8 cellular contexts compared by ENCODE assay signal in the genomic region with DNA sequence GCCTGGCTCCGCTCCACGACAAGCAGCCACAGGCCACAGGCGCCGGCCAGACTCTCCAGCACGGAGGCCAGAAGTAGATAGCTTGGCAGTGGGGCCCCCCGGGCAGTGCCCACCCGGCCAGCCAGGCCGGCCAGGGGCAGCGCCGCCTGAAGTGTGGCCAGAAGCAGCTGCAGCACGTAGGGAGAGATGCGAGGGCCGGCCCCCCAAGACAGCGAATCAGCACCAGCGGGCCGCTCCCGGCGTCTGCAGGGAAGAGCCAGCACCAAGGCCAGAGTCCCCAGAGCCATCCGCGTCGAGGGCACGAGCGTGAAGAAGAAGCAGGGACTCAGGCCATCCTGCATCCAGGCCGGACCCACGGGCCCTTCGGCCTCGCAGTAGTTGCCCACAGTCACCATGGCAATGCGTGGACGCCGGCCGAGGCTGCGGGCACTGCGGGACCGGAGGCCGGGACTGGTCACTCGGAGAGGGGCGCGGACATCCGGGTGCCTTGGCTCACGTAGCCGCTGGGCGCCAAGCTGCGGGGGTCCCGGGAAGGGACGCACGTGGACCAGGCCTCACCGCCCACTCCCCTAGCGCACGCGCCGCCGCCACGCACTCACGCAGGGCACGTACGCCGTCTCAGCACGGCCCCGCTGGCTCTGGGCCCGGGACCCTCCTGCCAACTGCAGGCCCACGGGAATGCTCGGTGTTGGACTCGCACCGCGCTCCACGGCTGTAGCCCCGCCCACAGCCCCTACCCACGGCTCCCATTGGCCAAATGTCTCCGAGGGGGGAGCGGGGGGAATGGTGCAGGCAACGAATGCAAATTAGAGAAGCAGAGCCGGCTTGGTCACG. TPM values are rescaled to one million over a fixed set of nuclear protein-coding genes. Genes with fewer than 3 reads are reported as not detected.
DNase-seq lines count a peak whose midpoint lies in the region; ATAC-seq and TF ChIP-seq lines count a peak whose summit lies in the region.

TSS of gene ABCB6 (minus strand) at position 680 of the 834 bp plus-strand sequence. CDS start at position 395, 285 bp downstream.

- peak within 1 kb of the TSS; percentile 9 for H2AFZ ChIP-seq in fibroblast of lung (ENCODE audit: low read length)

- H3K4me3 Mint-ChIP-seq in CD4-positive, alpha-beta memory T cell = peak within 1 kb of the TSS; percentile 82 to 93 (median 84)
- peak within 1 kb of the TSS; percentile 82 for H3K4me3 Mint-ChIP-seq in activated T-helper 2 cell treated with anti-CD3 and anti-CD28 coated beads, Interferon-gamma antibody, Interleukin-2, Interleukin-4, amounts not matched to agents 10 μg/mL and 5 μg/mL and 100 μg/mL, durations not matched to agents 14 hours and 24 hours and 36 hours (ENCODE audit: low read depth)
- peak within 1 kb of the TSS; percentile 78 to 89 (median 82) for H3K4me3 Mint-ChIP-seq in naive thymus-derived CD4-positive, alpha-beta T cell
- peak within 1 kb of the TSS; percentile 84 for H3K4me3 Mint-ChIP-seq in stimulated activated memory B cell treated with anti-CD40 and anti-IgM and Interleukin-4, amounts not matched to agents 10 μg/mL and 1 μg/mL and 100 μg/mL, for 72 hours

- H3K4me1 Mint-ChIP-seq in CD4-positive, alpha-beta memory T cell = peaks cover 8 to 25% (median 19%) of the 10 kb centered on the region in 4 donors
- peaks cover 22% of the 10 kb centered on the region for H3K4me1 Mint-ChIP-seq in activated T-helper 2 cell treated with anti-CD3 and anti-CD28 coated beads, Interferon-gamma antibody, Interleukin-2, Interleukin-4, amounts not matched to agents 10 μg/mL and 5 μg/mL and 100 μg/mL, durations not matched to agents 14 hours and 24 hours and 36 hours (ENCODE audit: low read depth)
- H3K4me1 Mint-ChIP-seq in naive thymus-derived CD4-positive, alpha-beta T cell = peaks cover 0 to 29% (median 24%) of the 10 kb centered on the region in 7 donors
- peaks cover 35% of the 10 kb centered on the region for H3K4me1 Mint-ChIP-seq in stimulated activated memory B cell treated with anti-CD40 and anti-IgM and Interleukin-4, amounts not matched to agents 10 μg/mL and 1 μg/mL and 100 μg/mL, for 72 hours

- TF ChIP-seq CTCF in Peyer's patch (IDR thresholded peaks at IDR 0.05) = peak in 1 of 6 experiments; percentile 9
- TF ChIP-seq CTCF in fibroblast of lung (conservative IDR thresholded peaks at IDR 0.05 in 1 of 2, IDR thresholded peaks at IDR 0.05 in 1 of 2; ENCODE audit: low read depth in 1 of 2, low read length in 2 of 2) = no peak

- CTCF ChIA-PET in CD4-positive, alpha-beta memory T cell (lab: Charles Lee; ENCODE audit: partially characterized antibody) = interaction anchor here (0.6 to 14.5 kb wide), 10 partner anchors 9 to 77 kb away, joined by 3 to 253 read pairs (median 4); partner anchors contain the start of genes CNPPD1, GLB1L, NHEJ1 and RETREG2
- CTCF ChIA-PET in naive thymus-derived CD4-positive, alpha-beta T cell (lab: Charles Lee) = interaction anchor here (1.3 kb wide), 1 partner anchor 59 kb away, joined by 4 read pairs; no protein-coding TSS in a partner anchor

- H3K79me2 ChIP-seq in fibroblast of lung (ENCODE audit: control insufficient read depth, insufficient read depth, low read length) = no peaks in the 10 kb centered on the region

- H3K9me3 Mint-ChIP-seq in CD4-positive, alpha-beta memory T cell = no peaks in the 10 kb centered on the region
- no peaks in the 10 kb centered on the region for H3K9me3 Mint-ChIP-seq in activated T-helper 2 cell treated with anti-CD3 and anti-CD28 coated beads, Interferon-gamma antibody, Interleukin-2, Interleukin-4, amounts not matched to agents 10 μg/mL and 5 μg/mL and 100 μg/mL, durations not matched to agents 14 hours and 24 hours and 36 hours
- H3K9me3 Mint-ChIP-seq in naive thymus-derived CD4-positive, alpha-beta T cell = no peaks in the 10 kb centered on the region
- no peaks in the 10 kb centered on the region for H3K9me3 Mint-ChIP-seq in stimulated activated memory B cell treated with anti-CD40 and anti-IgM and Interleukin-4, amounts not matched to agents 10 μg/mL and 1 μg/mL and 100 μg/mL, for 72 hours

- H3K9me3 ChIP-seq in CD4-positive, alpha-beta memory T cell (ENCODE audit: control insufficient read depth in 1 of 2, low read length in 2 of 2) = no peaks in the 10 kb centered on the region
- H3K9me3 ChIP-seq in Peyer's patch (no peaks in the 10 kb centered on the region), fibroblast of lung (ENCODE audit: control insufficient read depth, insufficient read depth, low read depth, low read length) (no peaks in the 10 kb centered on the region)
- H3K9me3 ChIP-seq in naive thymus-derived CD4-positive, alpha-beta T cell (ENCODE audit: control insufficient read depth in 2 of 3, low read length in 3 of 3) = no peaks in the 10 kb centered on the region

- H3K27ac Mint-ChIP-seq in CD4-positive, alpha-beta memory T cell = peak within 1 kb of the TSS; percentile 74 to 96 (median 88)
- H3K27ac Mint-ChIP-seq in activated T-helper 2 cell treated with anti-CD3 and anti-CD28 coated beads, Interferon-gamma antibody, Interleukin-2, Interleukin-4, amounts not matched to agents 10 μg/mL and 5 μg/mL and 100 μg/mL, durations not matched to agents 14 hours and 24 hours and 36 hours = peak within 1 kb of the TSS; percentile 55
- H3K27ac Mint-ChIP-seq in naive thymus-derived CD4-positive, alpha-beta T cell = peak within 1 kb of the TSS; percentile 61 to 86 (median 79)
- peak within 1 kb of the TSS; percentile 78 for H3K27ac Mint-ChIP-seq in stimulated activated memory B cell treated with anti-CD40 and anti-IgM and Interleukin-4, amounts not matched to agents 10 μg/mL and 1 μg/mL and 100 μg/mL, for 72 hours

- peak; percentile 51 to 59 for TF ChIP-seq POLR2A in Peyer's patch (IDR thresholded peaks at IDR 0.05)

- POLR2A ChIA-PET in CD4-positive, alpha-beta memory T cell (lab: Charles Lee; ENCODE audit: partially characterized antibody) = interaction anchor here (0.7 to 15.3 kb wide), 15 partner anchors 10 to 77 kb away, joined by 3 to 424 read pairs (median 15); partner anchors contain the start of genes ANKZF1, ATG9A, CNPPD1 and DNAJB2
- POLR2A ChIA-PET in naive thymus-derived CD4-positive, alpha-beta T cell (lab: Charles Lee) = interaction anchor here (0.6 to 5.0 kb wide), 19 partner anchors 8 to 169 kb away, joined by 3 to 49 read pairs (median 5); partner anchors contain the start of genes ANKZF1, ATG9A, CNPPD1 and DNAJB2

- H3K27me3 Mint-ChIP-seq in CD4-positive, alpha-beta memory T cell = no peaks in the 10 kb centered on the region
- H3K27me3 Mint-ChIP-seq in activated T-helper 2 cell treated with anti-CD3 and anti-CD28 coated beads, Interferon-gamma antibody, Interleukin-2, Interleukin-4, amounts not matched to agents 10 μg/mL and 5 μg/mL and 100 μg/mL, durations not matched to agents 14 hours and 24 hours and 36 hours (ENCODE audit: low read depth) = no peaks in the 10 kb centered on the region
- H3K27me3 Mint-ChIP-seq in naive thymus-derived CD4-positive, alpha-beta T cell = no peaks in the 10 kb centered on the region
- no peaks in the 10 kb centered on the region for H3K27me3 Mint-ChIP-seq in stimulated activated memory B cell treated with anti-CD40 and anti-IgM and Interleukin-4, amounts not matched to agents 10 μg/mL and 1 μg/mL and 100 μg/mL, for 72 hours

- no peaks in the 10 kb centered on the region for H3K27me3 ChIP-seq in CD4-positive, alpha-beta memory T cell (ENCODE audit: insufficient read depth, low read length)
- H3K27me3 ChIP-seq in Peyer's patch (no peaks in the 10 kb centered on the region), fibroblast of lung (ENCODE audit: control insufficient read depth, insufficient read depth, low read length) (no peaks in the 10 kb centered on the region)
- H3K27me3 ChIP-seq in naive thymus-derived CD4-positive, alpha-beta T cell (ENCODE audit: control insufficient read depth in 2 of 2, insufficient read depth in 2 of 2, low read length in 2 of 2) = no peaks in the 10 kb centered on the region

- no peaks in the 10 kb centered on the region for H4K20me1 ChIP-seq in fibroblast of lung (ENCODE audit: control insufficient read depth, extremely low read depth, insufficient read depth, low read length)

- H3K9ac ChIP-seq in fibroblast of lung (ENCODE audit: insufficient read depth, low read length) = peak within 1 kb of the TSS; percentile 74

- ATAC-seq in GM19455 (IDR thresholded peaks at IDR 0.05; ENCODE audit: unreplicated experiment) = peak; percentile 72
- peak; percentile 92 for ATAC-seq in naive thymus-derived CD4-positive, alpha-beta T cell
- peak; percentile 93 for ATAC-seq in stimulated activated memory B cell treated with anti-CD40 and anti-IgM and Interleukin-4, amounts not matched to agents 10 μg/mL and 1 μg/mL and 100 μg/mL, for 72 hours

- H3K36me3 Mint-ChIP-seq in CD4-positive, alpha-beta memory T cell = peaks cover 13 to 31% of the 10 kb centered on the region in 2 donors
- peaks cover 66% of the 10 kb centered on the region for H3K36me3 Mint-ChIP-seq in activated T-helper 2 cell treated with anti-CD3 and anti-CD28 coated beads, Interferon-gamma antibody, Interleukin-2, Interleukin-4, amounts not matched to agents 10 μg/mL and 5 μg/mL and 100 μg/mL, durations not matched to agents 14 hours and 24 hours and 36 hours (ENCODE audit: low read depth)
- H3K36me3 Mint-ChIP-seq in naive thymus-derived CD4-positive, alpha-beta T cell = peaks cover 9 to 20% (median 10%) of the 10 kb centered on the region in 5 donors
- H3K36me3 Mint-ChIP-seq in stimulated activated memory B cell treated with anti-CD40 and anti-IgM and Interleukin-4, amounts not matched to agents 10 μg/mL and 1 μg/mL and 100 μg/mL, for 72 hours = peaks cover 49% of the 10 kb centered on the region

- H3K4me3 ChIP-seq in CD4-positive, alpha-beta memory T cell (ENCODE audit: low read length in 2 of 2) = peak within 1 kb of the TSS; percentile 49 to 68
- H3K4me3 ChIP-seq in Peyer's patch = peak within 1 kb of the TSS; percentile 50 to 59 (median 56)
- H3K4me3 ChIP-seq in fibroblast of lung (replicated peaks in 1 of 4; ENCODE audit: control extremely low read depth in 1 of 4, insufficient read depth in 1 of 4, low read depth in 3 of 4, low read length in 4 of 4) = peak within 1 kb of the TSS; percentile 43 to 65 (median 53)
- peak within 1 kb of the TSS; percentile 60 for H3K4me3 ChIP-seq in naive thymus-derived CD4-positive, alpha-beta T cell (ENCODE audit: low read length)

- intact Hi-C loops in CD4-positive, alpha-beta memory T cell (cut with micrococcal nuclease) = loop anchor here (1.0 to 10.0 kb wide), 4 partner anchors 11 to 164 kb away; partner anchors contain the start of genes ANKZF1, ATG9A, NHEJ1 and SLC23A3
- intact Hi-C loops in activated T-helper 2 cell treated with anti-CD3 and anti-CD28 coated beads, Interferon-gamma antibody, Interleukin-2, Interleukin-4, amounts not matched to agents 10 μg/mL and 5 μg/mL and 100 μg/mL, durations not matched to agents 14 hours and 24 hours and 36 hours (cut with micrococcal nuclease) = loop anchor here (1.0 to 2.0 kb wide), 4 partner anchors 11 to 60 kb away; partner anchors contain the start of genes ANKZF1, ATG9A, CNPPD1 and DNAJB2
- intact Hi-C loops in naive thymus-derived CD4-positive, alpha-beta T cell (cut with micrococcal nuclease) = loop anchor here (1.0 to 2.0 kb wide), 9 partner anchors 11 to 76 kb away; partner anchors contain the start of genes ANKZF1 (in 2 of the 2), ATG9A (in 2 of the 2), DNAJB2 (in 2 of the 2) and NHEJ1 (in 2 of the 2)

- peaks cover 24% of the 10 kb centered on the region for H3K4me1 ChIP-seq in CD4-positive, alpha-beta memory T cell (ENCODE audit: insufficient read depth, low read length)
- peaks cover 0 to 32% (median 10%) of the 10 kb centered on the region in 4 donors for H3K4me1 ChIP-seq in Peyer's patch
- H3K4me1 ChIP-seq in fibroblast of lung (ENCODE audit: control insufficient read depth, extremely low read depth, insufficient read depth, low read length) = peaks cover 13% of the 10 kb centered on the region
- H3K4me1 ChIP-seq in naive thymus-derived CD4-positive, alpha-beta T cell (ENCODE audit: control insufficient read depth in 2 of 2, insufficient read depth in 2 of 2, low read length in 2 of 2) = peaks cover 13 to 14% of the 10 kb centered on the region in 2 donors

- peaks cover 31% of the 10 kb centered on the region for H3K36me3 ChIP-seq in CD4-positive, alpha-beta memory T cell (ENCODE audit: insufficient read depth, low read length)
- H3K36me3 ChIP-seq in Peyer's patch (peaks cover 0 to 50% (median 0%) of the 10 kb centered on the region in 3 donors), fibroblast of lung (ENCODE audit: control insufficient read depth, insufficient read depth, low read length) (peaks cover 22% of the 10 kb centered on the region)
- H3K36me3 ChIP-seq in naive thymus-derived CD4-positive, alpha-beta T cell (ENCODE audit: control insufficient read depth in 2 of 3, insufficient read depth in 3 of 3, low read length in 3 of 3) = peaks cover 8 to 53% (median 18%) of the 10 kb centered on the region in 3 experiments

- peak within 1 kb of the TSS; percentile 74 for H3K4me2 ChIP-seq in fibroblast of lung (ENCODE audit: extremely low read depth, insufficient read depth, low read length)

- H3K27ac ChIP-seq in CD4-positive, alpha-beta memory T cell (ENCODE audit: low read depth, low read length) = peak within 1 kb of the TSS; percentile 53
- peak within 1 kb of the TSS; percentile 79 to 94 (median 85) for H3K27ac ChIP-seq in Peyer's patch
- peak within 1 kb of the TSS; percentile 87 for H3K27ac ChIP-seq in fibroblast of lung (ENCODE audit: insufficient read depth, low read length)
- peak within 1 kb of the TSS; percentile 65 for H3K27ac ChIP-seq in naive thymus-derived CD4-positive, alpha-beta T cell (ENCODE audit: low read depth, low read length)

- peak; percentile 81 to 93 (median 83) for DNase-seq in CD4-positive, alpha-beta memory T cell
- peak; percentile 89 for DNase-seq in HS-5 (ENCODE audit: low read depth)
- DNase-seq in Peyer's patch = peak; percentile 94 to 97 (median 96)
- peak; percentile 81 for DNase-seq in activated T-helper 2 cell treated with anti-CD3 and anti-CD28 coated beads, Interferon-gamma antibody, Interleukin-2, Interleukin-4, amounts not matched to agents 10 μg/mL and 5 μg/mL and 100 μg/mL, durations not matched to agents 14 hours and 24 hours and 36 hours (ENCODE audit: low spot score)
- DNase-seq in fibroblast of lung (ENCODE audit: low read depth in 2 of 2) = peak; percentile 90 to 94
- DNase-seq in naive thymus-derived CD4-positive, alpha-beta T cell = peak; percentile 72 to 90 (median 85)

RNA-seq across cellular contexts. Expression of gene ABCB6, which starts in this region (rescaled TPM):
- 10 to 100 TPM; 10.7 to 11.1 TPM for total RNA-seq in CD4-positive, alpha-beta memory T cell
- 1 to 10 TPM; 1.4 to 4.3 TPM for polyA plus RNA-seq in CD4-positive, alpha-beta memory T cell
- 10 to 100 TPM; 18.0 to 42.1 (median 33.3) TPM for total RNA-seq in Peyer's patch
- 22.1 and 25.4 TPM in 2 replicates for total RNA-seq in activated T-helper 2 cell treated with anti-CD3 and anti-CD28 coated beads, Interferon-gamma antibody, Interleukin-2, Interleukin-4, amounts not matched to agents 10 μg/mL and 5 μg/mL and 100 μg/mL, durations not matched to agents 14 hours and 24 hours and 36 hours
- total RNA-seq in fibroblast of lung = 47.0 and 49.5 TPM in 2 replicates
- 12.5 and 14.7 TPM in 2 replicates for polyA plus RNA-seq in fibroblast of lung
- polyA plus RNA-seq in fibroblast of lung (2012) = 17.6 and 19.2 TPM in 2 replicates
- 43.7 and 48.5 TPM in 2 replicates for polyA minus RNA-seq in fibroblast of lung (ENCODE audit: low replicate concordance)
- total RNA-seq in naive thymus-derived CD4-positive, alpha-beta T cell = 10 to 100 TPM in 2 of 5 experiments, 1 to 10 TPM in 3; 4.1 to 30.2 (median 8.3) TPM
- 1 to 10 TPM in 1 of 2 donors, under 1 TPM in 1; 0.66 to 3.2 TPM for polyA plus RNA-seq in naive thymus-derived CD4-positive, alpha-beta T cell

Comparison
In these comparisons a context has a peak if more than half of its experiments do, and no peak if none do; other contexts are left out.
1. Peak in every context shown above with its lines: DNase-seq, ATAC-seq, H3K4me3 ChIP-seq and H3K27ac ChIP-seq.